In genomic region chr10:24242562-24242961, GRCh38 we compare ENCODE assay signal across 22 cellular contexts. TPM values are rescaled to one million over a fixed set of nuclear protein-coding genes. Genes with fewer than 3 reads are reported as not detected.
DNase-seq lines count a peak whose midpoint lies in the region; ATAC-seq, FAIRE-seq and TF ChIP-seq lines count a peak whose summit lies in the region.
"Had no signal": no experiment of that assay in that cellular context is flagged by ENCODE, and none has a peak within 500 bp of the region (broad histone marks: within the 10 kb centered on the region; RNA-seq: fewer than 3 reads in every experiment).

No MANE protein-coding gene starts in this region.

- no peak overlapping the region for H4K91ac ChIP-seq in trophoblast cell (ENCODE audit: low read depth, low read length)

- TF ChIP-seq EP300 in GM12878 (IDR thresholded peaks at IDR 0.05; ENCODE audit: borderline replicate concordance in 1 of 2, control insufficient read depth in 1 of 2, low read depth in 2 of 2, low read length in 2 of 2), result no peak

- H3K36me3 Mint-ChIP-seq in activated T-cell treated with anti-CD3 and anti-CD28 coated beads, Interleukin-2, amount 50 U/mL, for 72 hours (ENCODE audit: insufficient read depth in 2 of 2), result no peaks in the 10 kb centered on the region
- H3K36me3 Mint-ChIP-seq: CD8-positive, alpha-beta memory T cell had no signal

- H3K9me3 ChIP-seq in GM12878 (replicated peaks; ENCODE audit: control insufficient read depth, insufficient read depth, low read length) (no peaks in the 10 kb centered on the region), trophoblast cell (ENCODE audit: insufficient read depth, low read depth, low read length) (no peaks in the 10 kb centered on the region)
- H3K9me3 ChIP-seq: HAP-1, SJSA1 had no signal

- H3K27me3 ChIP-seq in GM12878 (replicated peaks in 1 of 2; ENCODE audit: control insufficient read depth in 2 of 2, insufficient read depth in 2 of 2, low read length in 1 of 2), result no peaks in the 10 kb centered on the region
- H3K27me3 ChIP-seq in trophoblast cell (ENCODE audit: insufficient read depth, low read length), result no peaks in the 10 kb centered on the region
- H3K27me3 ChIP-seq: SJSA1 had no signal

- H3K4me3 Mint-ChIP-seq in activated T-cell treated with anti-CD3 and anti-CD28 coated beads, Interleukin-2, amount 50 U/mL, for 72 hours, result no peak overlapping the region
- H3K4me3 Mint-ChIP-seq: CD8-positive, alpha-beta memory T cell; GM23338 had no signal

- no TSS peak for BruUV-seq in GM12878 (replicated peaks; lab: Mats Ljungman, UMichigan)

- no peak overlapping the region for H4K8ac ChIP-seq in trophoblast cell (ENCODE audit: low read depth, low read length)

- peaks cover 26% of the 10 kb centered on the region for H3K27me3 Mint-ChIP-seq in activated T-cell treated with anti-CD3 and anti-CD28 coated beads, Interleukin-2, amount 50 U/mL, for 72 hours (ENCODE audit: low read depth)

- H3K9me3 Mint-ChIP-seq in activated T-cell treated with anti-CD3 and anti-CD28 coated beads, Interleukin-2, amount 50 U/mL, for 72 hours, result no peaks in the 10 kb centered on the region
- H3K9me3 Mint-ChIP-seq: GM23338 had no signal

- no peak overlapping the region for H3K14ac ChIP-seq in trophoblast cell (ENCODE audit: low read length)

- no peak overlapping the region for H2AK5ac ChIP-seq in trophoblast cell (ENCODE audit: low read length)

- no peak overlapping the region for H4K12ac ChIP-seq in trophoblast cell (ENCODE audit: low read depth, low read length)

- peak; percentile 53 for ATAC-seq in GM12878
- no peak for ATAC-seq in activated T-cell treated with anti-CD3 and anti-CD28 coated beads, Interleukin-2, amount 50 U/mL, for 72 hours (replicated peaks in 1 of 2)
- no peak for ATAC-seq in GM21825 (IDR thresholded peaks at IDR 0.05; ENCODE audit: unreplicated experiment)
- ATAC-seq: GM23338, Right ventricle myocardium inferior had no signal

- H3K4me2 ChIP-seq in GM12878 (ENCODE audit: control insufficient read depth, insufficient read depth) (no peak overlapping the region), trophoblast cell (ENCODE audit: low read length) (no peak overlapping the region)
- H3K4me2 ChIP-seq: GM23338 had no signal

- TF ChIP-seq POLR2A in GM12891 (IDR thresholded peaks at IDR 0.05; ENCODE audit: low read depth, low read length), result no peak
- no peak for TF ChIP-seq POLR2A in GM12878 (IDR thresholded peaks at IDR 0.05; ENCODE audit: low read depth, low read length)

- H3K4me3 ChIP-seq in GM12878 (no peak overlapping the region), trophoblast cell (ENCODE audit: low read depth, low read length) (no peak overlapping the region)
- H3K4me3 ChIP-seq: GM23338, HAP-1, SJSA1 had no signal

- intact Hi-C loops in GM12878 (cut with micrococcal nuclease; ENCODE audit: unreplicated experiment), result no loop called here

- H2BK12ac ChIP-seq in trophoblast cell (ENCODE audit: low read length), result no peak overlapping the region

- peak overlapping the region; percentile 91 for H3K4ac ChIP-seq in trophoblast cell (ENCODE audit: low read depth, low read length)

- H3K9ac ChIP-seq in GM12878 (ENCODE audit: control insufficient read depth, insufficient read depth, low read length) (no peak overlapping the region), trophoblast cell (ENCODE audit: low read length) (no peak overlapping the region)

- in situ Hi-C loops in GM12878 (cut with MboI), result no loop called here

- peak; percentile 31 for FAIRE-seq in GM12891 (lab: Jason Lieb, UNC)
- FAIRE-seq in GM12878 (lab: Jason Lieb, UNC), result no peak

- POLR2A ChIA-PET in GM12878 (lab: Charles Lee), result no interaction called here

- SMC1A ChIA-PET in GM12878 (lab: Charles Lee; ENCODE audit: uncharacterized antibody, unreplicated experiment), result interaction anchor here (1.0 to 1.4 kb wide), 2 partner anchors 28 to 35 kb away, joined by 3 to 4 read pairs; no protein-coding TSS in a partner anchor

- H4K20me1 ChIP-seq in GM12878 (ENCODE audit: control insufficient read depth, insufficient read depth), result no peaks in the 10 kb centered on the region

- H3K27ac ChIP-seq in GM12878 (ENCODE audit: control insufficient read depth, insufficient read depth) (no peak overlapping the region), trophoblast cell (ENCODE audit: low read depth, low read length) (peak overlapping the region; percentile 55)
- H3K27ac ChIP-seq: C4-2B, SJSA1 had no signal

- H2BK120ac ChIP-seq in trophoblast cell (ENCODE audit: insufficient read depth, low read length, poor library complexity), result no peak overlapping the region

- no peak overlapping the region for H3K27ac Mint-ChIP-seq in activated T-cell treated with anti-CD3 and anti-CD28 coated beads, Interleukin-2, amount 50 U/mL, for 72 hours
- H3K27ac Mint-ChIP-seq: CD8-positive, alpha-beta memory T cell; GM23338 had no signal

- no peak for TF ChIP-seq CTCF in GM12878 (IDR thresholded peaks at IDR 0.05 in 2 of 3, conservative IDR thresholded peaks at IDR 0.05 in 1 of 3; ENCODE audit: control insufficient read depth in 2 of 3, extremely low read depth in 1 of 3, insufficient read depth in 1 of 3, low read depth in 3 of 3, low read length in 3 of 3)

- H2AFZ ChIP-seq in GM12878 (ENCODE audit: control insufficient read depth, low read depth, low read length), result no peak overlapping the region
- H2AFZ ChIP-seq in trophoblast cell (ENCODE audit: insufficient read depth, low read length, poor library complexity), result no peak overlapping the region
- H2AFZ ChIP-seq: GM23338 had no signal

- no peaks in the 10 kb centered on the region for H3K4me1 ChIP-seq in GM12878 (ENCODE audit: control insufficient read depth, insufficient read depth, low read length)
- peaks cover 9 to 23% of the 10 kb centered on the region in 2 experiments for H3K4me1 ChIP-seq in trophoblast cell (ENCODE audit: control insufficient read depth in 1 of 2, insufficient read depth in 2 of 2, low read length in 2 of 2)
- H3K4me1 ChIP-seq: SJSA1 had no signal

- H3K79me1 ChIP-seq in trophoblast cell (ENCODE audit: low read length), result peaks cover 32% of the 10 kb centered on the region

- no peak for TF ChIP-seq RAD21 in GM12878 (IDR thresholded peaks at IDR 0.05; ENCODE audit: insufficient read depth, low read depth, low read length)

- no peak overlapping the region for H2BK5ac ChIP-seq in trophoblast cell (ENCODE audit: low read depth, low read length, poor library complexity)

- RAD21 ChIA-PET in GM12878 (lab: Charles Lee; ENCODE audit: unreplicated experiment), result interaction anchor here (0.9 kb wide), 1 partner anchor 33 kb away, joined by 3 read pairs; the partner anchor contains the start of gene KIAA1217

- H3K18ac ChIP-seq in trophoblast cell (ENCODE audit: low read length), result no peak overlapping the region

- H3K4me1 Mint-ChIP-seq in activated T-cell treated with anti-CD3 and anti-CD28 coated beads, Interleukin-2, amount 50 U/mL, for 72 hours (ENCODE audit: low read depth), result no peaks in the 10 kb centered on the region
- H3K4me1 Mint-ChIP-seq: CD8-positive, alpha-beta memory T cell had no signal

- H3K36me3 ChIP-seq in GM12878 (ENCODE audit: control insufficient read depth in 2 of 2, insufficient read depth in 2 of 2, low read length in 1 of 2), result no peaks in the 10 kb centered on the region
- H3K36me3 ChIP-seq in trophoblast cell (ENCODE audit: control insufficient read depth in 1 of 2, insufficient read depth in 2 of 2, low read length in 2 of 2), result peaks cover 8 to 9% of the 10 kb centered on the region in 2 experiments
- H3K36me3 ChIP-seq: HAP-1, SJSA1 had no signal

- DNase-seq in GM12891 (ENCODE audit: insufficient read length, low spot score), result no peak
- DNase-seq in NAMALWA (ENCODE audit: low spot score), result peak; percentile 18
- DNase-seq in GM12878 (ENCODE audit: low read depth, low spot score), result no peak
- peak in 1 of 2 donors; percentile 43 for DNase-seq in trophoblast cell
- DNase-seq in activated T-cell treated with anti-CD3 and anti-CD28 coated beads, Interleukin-2, amount 50 U/mL, for 72 hours, result no peak
- DNase-seq in AG08396 (ENCODE audit: low spot score), result no peak
- no peak for DNase-seq in ecto neural progenitor cell (ENCODE audit: low spot score)
- DNase-seq: CD8-positive, alpha-beta memory T cell; GDM1; KG1; NCI-H1694; NCI-H2081; NCI-H2171; NCI-H345; NCI-H524 had no signal

- 0% methylated on average over 4 of the region's 4 CpGs for WGBS in GM12878 (ENCODE audit: insufficient coverage, insufficient replicate concordance, low lambda C conversion rate, missing lambda C conversion rate)
- no CpG with 5 or more reads among the region's 4 CpGs for WGBS in trophoblast cell (ENCODE audit: extremely low coverage, insufficient coverage, insufficient read length)

- H3K79me2 ChIP-seq in GM12878 (ENCODE audit: control insufficient read depth, insufficient read depth, low read length) (no peaks in the 10 kb centered on the region), trophoblast cell (ENCODE audit: control insufficient read depth, insufficient read depth, low read length, poor library complexity) (peaks cover 24% of the 10 kb centered on the region)

- CTCF ChIA-PET in GM12878 (lab: Yijun Ruan, JAX), result interaction anchor here (1.0 to 1.4 kb wide), 2 partner anchors 248 to 262 kb away, joined by 3 to 4 read pairs; no protein-coding TSS in a partner anchor

- no peak overlapping the region for H3K23ac ChIP-seq in trophoblast cell (ENCODE audit: low read length)

TF ChIP-seq in GM12891, 5 proteins besides CTCF, POLR2A, EP300 and RAD21 (continues in another document):
- TF ChIP-seq POLR2AphosphoS5 (IDR thresholded peaks at IDR 0.05; ENCODE audit: low read depth, low read length), result no peak

TF ChIP-seq in GM12878, 131 proteins besides CTCF, POLR2A, EP300 and RAD21 (continues in another document):
- no peak for TF ChIP-seq LARP7 (IDR thresholded peaks at IDR 0.05)

RNA-seq across cellular contexts. Expression of gene KIAA1217, which starts 33.6 kb away (rescaled TPM):
- polyA plus RNA-seq in GM12891 (2012; ENCODE audit: low read depth, missing spikeins), result 3.5 TPM
- total RNA-seq in GM12878 (2013; cell fraction: nucleolus; rRNA removed), result 104 and 108 TPM in 2 replicates
- 1.5 and 1.6 TPM in 2 replicates for total RNA-seq in GM12878 (2014; rRNA removed)
- 1.8 and 1.9 TPM in 2 replicates for total RNA-seq in GM12878 (2014; rRNA removed; fragmentation: Illumina TruSeq; extraction: Trizol)
- total RNA-seq in GM12878 (2021), result 3.8 and 4.6 TPM in 2 replicates
- polyA plus RNA-seq in GM12878 (2011; ENCODE audit: low read depth), result 1.4 TPM
- polyA plus RNA-seq in GM12878 (2011; rRNA removed), result 1.1 and 2.0 TPM in 2 replicates
- 0.62 and 1.1 TPM in 2 replicates for polyA plus RNA-seq in GM12878 (2011; cell fraction: cytosol; rRNA removed)
- polyA plus RNA-seq in GM12878 (2011; cell fraction: nucleus; rRNA removed), result 4.1 and 4.6 TPM in 2 replicates
- 2.4 and 3.2 TPM in 2 replicates for polyA plus RNA-seq in GM12878 (2012)
- 3.5 and 5.0 TPM in 2 replicates for polyA plus RNA-seq in GM12878 (2014; fragmentation: Illumina TruSeq; extraction: Trizol)
- under 1 TPM; 0.57 to 0.71 TPM for polyA plus RNA-seq in GM12878 (2014; fragmentation: Nextera tagmentation; extraction: Ambion mirVana)
- polyA plus RNA-seq in GM12878 (2014; rRNA removed), result 1.7 and 2.7 TPM in 2 replicates
- 1 to 10 TPM; 2.2 to 2.9 TPM for polyA plus RNA-seq in GM12878 (2016; fragmentation: Nextera tagmentation; extraction: Ambion mirVana)
- polyA minus RNA-seq in GM12878 (2011; rRNA and poly(A)+ RNA removed), result 2.2 and 2.6 TPM in 2 replicates
- polyA minus RNA-seq in GM12878 (2011; cell fraction: cytosol; rRNA and poly(A)+ RNA removed), result 0.53 and 2.9 TPM in 2 replicates
- polyA minus RNA-seq in GM12878 (2011; cell fraction: nucleus; rRNA and poly(A)+ RNA removed), result 4.6 and 5.5 TPM in 2 replicates
- polyA plus RNA-seq in trophoblast cell (2013), result 125 TPM in 2 replicates
- total RNA-seq in activated T-cell treated with anti-CD3 and anti-CD28 coated beads, Interleukin-2, amount 50 U/mL, for 72 hours, result under 1 TPM; 0.60 to 0.84 TPM
- total RNA-seq: OCI-LY7 had no signal
- polyA plus RNA-seq: CD8-positive, alpha-beta memory T cell had no signal
